ENCODE assay signal across 14 cellular contexts in the genomic region with DNA sequence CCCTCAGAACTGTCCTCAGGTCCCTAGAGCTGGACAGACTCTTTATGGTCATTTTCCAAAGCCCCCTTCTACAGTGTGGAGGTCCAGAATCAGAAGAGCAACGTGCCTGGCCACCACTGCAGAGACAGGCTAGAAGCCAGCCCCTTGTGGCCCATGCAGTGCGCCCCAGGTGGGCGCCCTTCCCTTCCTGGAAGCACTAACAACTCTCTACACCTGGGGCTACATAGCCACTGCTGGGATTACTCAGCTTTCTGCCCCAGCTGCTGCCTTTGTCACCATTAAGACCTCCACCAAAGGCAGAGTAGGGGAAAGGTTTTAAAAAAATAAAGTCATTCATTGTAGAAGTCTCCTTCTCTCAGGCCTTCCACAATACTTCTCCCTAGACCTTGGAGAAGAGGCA. TPM values are rescaled to one million over a fixed set of nuclear protein-coding genes. Genes with fewer than 3 reads are reported as not detected.
DNase-seq lines count a peak whose midpoint lies in the region; ATAC-seq, FAIRE-seq and TF ChIP-seq lines count a peak whose summit lies in the region.
"Had no signal": no experiment of that assay in that cellular context is flagged by ENCODE, and none has a peak within 500 bp of the region (broad histone marks: within the 10 kb centered on the region; RNA-seq: fewer than 3 reads in every experiment).

No MANE protein-coding gene starts in this region.

- peak overlapping the region; percentile 90 for H3K4me3 ChIP-seq in CD8-positive, alpha-beta memory T cell (ENCODE audit: low read length)
- H3K4me3 ChIP-seq in kidney (ENCODE audit: low read length in 2 of 2): no peak overlapping the region
- H3K4me3 ChIP-seq: neural progenitor cell, right lobe of liver had no signal

- peaks cover 13% of the 10 kb centered on the region for H3K36me3 ChIP-seq in CD8-positive, alpha-beta memory T cell (ENCODE audit: insufficient read depth, low read length)
- no peaks in the 10 kb centered on the region for H3K36me3 ChIP-seq in kidney (ENCODE audit: control insufficient read depth in 1 of 2, insufficient read depth in 2 of 2, low read length in 2 of 2)
- H3K36me3 ChIP-seq: neural progenitor cell, right lobe of liver had no signal

- POLR2A ChIA-PET in CD8-positive, alpha-beta memory T cell (lab: Charles Lee): interaction anchor here (3.9 kb wide), 1 partner anchor 126 kb away, joined by 55 read pairs; no protein-coding TSS in a partner anchor
- POLR2A ChIA-PET in activated CD4-positive, alpha-beta memory T cell treated with anti-CD3 and anti-CD28 coated beads for 36 hours (lab: Charles Lee): interaction anchor here (0.6 to 9.6 kb wide), 10 partner anchors 9 to 134 kb away, joined by 3 to 394 read pairs (median 16); no protein-coding TSS in a partner anchor

- peak in 1 of 5 donors; percentile 25 for DNase-seq in CD8-positive, alpha-beta memory T cell
- DNase-seq in GM12891 (ENCODE audit: insufficient read length, low spot score) (no peak), kidney (no peak), OCI-M2 (lab: John Stamatoyannopoulos, UW; ENCODE audit: unreplicated experiment) (no peak), medulla oblongata (ENCODE audit: extremely low spot score) (no peak)
- peak; percentile 55 for DNase-seq in activated CD4-positive, alpha-beta memory T cell treated with anti-CD3 and anti-CD28 coated beads for 36 hours
- DNase-seq: GDM1, NCI-H1436, NCI-H526, right lobe of liver, Right ventricle myocardium superior had no signal

- intact Hi-C loops in activated CD4-positive, alpha-beta memory T cell treated with anti-CD3 and anti-CD28 coated beads for 36 hours (cut with micrococcal nuclease): loop anchor here (1.0 to 2.0 kb wide), 2 partner anchors 91 to 1067 kb away; no protein-coding TSS in a partner anchor
- intact Hi-C loops in kidney (cut with DNase I): no loop called here

- no peaks in the 10 kb centered on the region for H3K27me3 Mint-ChIP-seq in CD8-positive, alpha-beta memory T cell
- no peaks in the 10 kb centered on the region for H3K27me3 Mint-ChIP-seq in activated CD4-positive, alpha-beta memory T cell treated with anti-CD3 and anti-CD28 coated beads for 36 hours

- peaks cover 9 to 63% (median 30%) of the 10 kb centered on the region in 3 donors for H3K36me3 Mint-ChIP-seq in CD8-positive, alpha-beta memory T cell
- peaks cover 66% of the 10 kb centered on the region for H3K36me3 Mint-ChIP-seq in activated CD4-positive, alpha-beta memory T cell treated with anti-CD3 and anti-CD28 coated beads for 36 hours
- H3K36me3 Mint-ChIP-seq: neural progenitor cell had no signal

- no peak for TF ChIP-seq POLR2A in GM12891 (IDR thresholded peaks at IDR 0.05; ENCODE audit: low read depth, low read length)

- no peaks in the 10 kb centered on the region for H3K9me3 ChIP-seq in CD8-positive, alpha-beta memory T cell (ENCODE audit: low read length)
- no peaks in the 10 kb centered on the region for H3K9me3 ChIP-seq in kidney (ENCODE audit: control insufficient read depth in 1 of 2, low read length in 2 of 2)
- H3K9me3 ChIP-seq: right lobe of liver had no signal

- H3K4me1 ChIP-seq in CD8-positive, alpha-beta memory T cell (ENCODE audit: insufficient read depth, low read length): peaks cover 74% of the 10 kb centered on the region
- peaks cover 6 to 7% of the 10 kb centered on the region in 2 donors for H3K4me1 ChIP-seq in kidney (ENCODE audit: control insufficient read depth in 1 of 2, insufficient read depth in 1 of 2, low read depth in 1 of 2, low read length in 2 of 2)
- H3K4me1 ChIP-seq: neural progenitor cell had no signal

- peaks cover 76 to 80% (median 77%) of the 10 kb centered on the region in 3 donors for H3K4me1 Mint-ChIP-seq in CD8-positive, alpha-beta memory T cell
- H3K4me1 Mint-ChIP-seq in activated CD4-positive, alpha-beta memory T cell treated with anti-CD3 and anti-CD28 coated beads for 36 hours (ENCODE audit: low read depth): peaks cover 68% of the 10 kb centered on the region

- TF ChIP-seq CTCF in kidney (IDR thresholded peaks at IDR 0.05; ENCODE audit: borderline replicate concordance, extremely low read depth, insufficient read depth): no peak

- H3K27ac ChIP-seq in CD8-positive, alpha-beta memory T cell (ENCODE audit: low read depth, low read length): peak overlapping the region; percentile 80
- peak overlapping the region; percentile 0 to 5 for H3K27ac ChIP-seq in kidney (ENCODE audit: low read depth in 2 of 2, low read length in 2 of 2)
- H3K27ac ChIP-seq: neural progenitor cell, right lobe of liver had no signal

- no peak for ATAC-seq in HG02973 (IDR thresholded peaks at IDR 0.05; ENCODE audit: unreplicated experiment)
- ATAC-seq: HepG2, right lobe of liver had no signal

- peak; percentile 41 for FAIRE-seq in GM12891 (lab: Jason Lieb, UNC)
- FAIRE-seq in kidney (lab: Jason Lieb, UNC): no peak
- FAIRE-seq: HepG2 had no signal

- CTCF ChIA-PET in CD8-positive, alpha-beta memory T cell (lab: Charles Lee): interaction anchor here (2.3 to 8.4 kb wide), 7 partner anchors 29 to 135 kb away, joined by 27 to 213 read pairs (median 85); no protein-coding TSS in a partner anchor
- CTCF ChIA-PET in activated CD4-positive, alpha-beta memory T cell treated with anti-CD3 and anti-CD28 coated beads for 36 hours (lab: Charles Lee): interaction anchor here (0.6 to 9.5 kb wide), 4 partner anchors 27 to 129 kb away, joined by 4 to 551 read pairs (median 82); no protein-coding TSS in a partner anchor

- H3K4me3 Mint-ChIP-seq in CD8-positive, alpha-beta memory T cell: peak overlapping the region; percentile 96 to 99 (median 97)
- peak overlapping the region; percentile 95 for H3K4me3 Mint-ChIP-seq in activated CD4-positive, alpha-beta memory T cell treated with anti-CD3 and anti-CD28 coated beads for 36 hours

- H3K27me3 ChIP-seq in CD8-positive, alpha-beta memory T cell (ENCODE audit: insufficient read depth, low read length, poor library complexity, severe bottlenecking): no peaks in the 10 kb centered on the region
- H3K27me3 ChIP-seq: right lobe of liver had no signal

- no peaks in the 10 kb centered on the region for H3K9me3 Mint-ChIP-seq in CD8-positive, alpha-beta memory T cell
- no peaks in the 10 kb centered on the region for H3K9me3 Mint-ChIP-seq in activated CD4-positive, alpha-beta memory T cell treated with anti-CD3 and anti-CD28 coated beads for 36 hours
- H3K9me3 Mint-ChIP-seq: neural progenitor cell had no signal

- peak overlapping the region; percentile 80 to 98 (median 90) for H3K27ac Mint-ChIP-seq in CD8-positive, alpha-beta memory T cell
- H3K27ac Mint-ChIP-seq in activated CD4-positive, alpha-beta memory T cell treated with anti-CD3 and anti-CD28 coated beads for 36 hours: peak overlapping the region; percentile 99
- H3K27ac Mint-ChIP-seq: neural progenitor cell had no signal

- no peak overlapping the region for H3K9ac ChIP-seq in kidney (ENCODE audit: low read length in 2 of 2)
- H3K9ac ChIP-seq: neural progenitor cell had no signal

TF ChIP-seq in GM12891, 5 proteins besides CTCF, POLR2A, EP300 and RAD21:
- TF ChIP-seq TAF1 (IDR thresholded peaks at IDR 0.05; ENCODE audit: low read depth, low read length) (no peak), POLR2AphosphoS5 (IDR thresholded peaks at IDR 0.05; ENCODE audit: low read depth, low read length) (no peak), PAX5 (IDR thresholded peaks at IDR 0.05; ENCODE audit: insufficient read depth, low read length, severe bottlenecking) (no peak), SPI1 (IDR thresholded peaks at IDR 0.05; ENCODE audit: low read depth, low read length) (no peak), POU2F2 (IDR thresholded peaks at IDR 0.05; ENCODE audit: low read depth, low read length) (no peak)

RNA-seq across cellular contexts. Expression of a gene that starts 2.3 kb away (rescaled TPM):
- 10 to 100 TPM; 64.7 to 67.9 TPM for total RNA-seq in CD8-positive, alpha-beta memory T cell
- polyA plus RNA-seq in CD8-positive, alpha-beta memory T cell: 90.9 TPM
- polyA plus RNA-seq in GM12891 (2012; ENCODE audit: low read depth, missing spikeins): 6.3 TPM
- 100 to 1,000 TPM; 167 to 174 TPM for total RNA-seq in activated CD4-positive, alpha-beta memory T cell treated with anti-CD3 and anti-CD28 coated beads for 36 hours
- total RNA-seq in kidney: 12.5 TPM
- polyA plus RNA-seq in kidney (ENCODE audit: insufficient read depth, low read depth, low replicate concordance): 3.4 TPM
- polyA plus RNA-seq: HepG2 had no signal
